In genomic region chr3:55659701-55660100, GRCh38 we compare ENCODE assay signal across 18 cellular contexts.
A peak's percentile ranks its signal among the peaks of the same experiment; 100 is the strongest.
DNase-seq lines count a peak whose midpoint lies in the region; FAIRE-seq and TF ChIP-seq lines count a peak whose summit lies in the region.
"Had no signal": no experiment of that assay in that cellular context is flagged by ENCODE, and none has a peak within 500 bp of the region (broad histone marks: within the 10 kb centered on the region; RNA-seq: fewer than 3 reads in every experiment).

No MANE protein-coding gene starts in this region.

- TF ChIP-seq EP300 in stomach (IDR thresholded peaks at IDR 0.05): no peak

- no peak overlapping the region for H2AFZ ChIP-seq in KMS-11 (ENCODE audit: low read depth)

- H3K36me3 Mint-ChIP-seq in nephron progenitor cell (ENCODE audit: low read depth): no peaks in the 10 kb centered on the region
- H3K36me3 Mint-ChIP-seq in activated naive CD4-positive, alpha-beta T cell treated with anti-CD3 and anti-CD28 coated beads for 36 hours (ENCODE audit: low read depth): no peaks in the 10 kb centered on the region
- H3K36me3 Mint-ChIP-seq: CD4-positive, alpha-beta memory T cell had no signal

- H3K4me3 ChIP-seq in KMS-11 (IDR thresholded peaks at IDR 0.05; ENCODE audit: insufficient read depth, low read depth, low read length): no peak overlapping the region
- no peak overlapping the region for H3K4me3 ChIP-seq in bronchial epithelial cell (ENCODE audit: low read depth, low read length)
- H3K4me3 ChIP-seq in stomach: no peak overlapping the region
- H3K4me3 ChIP-seq: A549 had no signal

- H3K9me3 Mint-ChIP-seq in nephron progenitor cell: peaks cover 4% of the 10 kb centered on the region
- H3K9me3 Mint-ChIP-seq in activated naive CD4-positive, alpha-beta T cell treated with anti-CD3 and anti-CD28 coated beads for 36 hours: no peaks in the 10 kb centered on the region

- no peak overlapping the region for H3K4me3 Mint-ChIP-seq in nephron progenitor cell
- no peak overlapping the region for H3K4me3 Mint-ChIP-seq in activated naive CD4-positive, alpha-beta T cell treated with anti-CD3 and anti-CD28 coated beads for 36 hours
- H3K4me3 Mint-ChIP-seq: CD4-positive, alpha-beta memory T cell had no signal

- TF ChIP-seq CTCF in KMS-11 (conservative IDR thresholded peaks at IDR 0.05; ENCODE audit: low read depth, low read length) (no peak), bronchial epithelial cell (IDR thresholded peaks at IDR 0.05; ENCODE audit: insufficient read depth, low read length, severe bottlenecking) (no peak), nephron progenitor cell (IDR thresholded peaks at IDR 0.05) (no peak), stomach (IDR thresholded peaks at IDR 0.05) (no peak)

- H3K27me3 Mint-ChIP-seq in nephron progenitor cell (ENCODE audit: low read depth, poor library complexity): no peaks in the 10 kb centered on the region
- peaks cover 3% of the 10 kb centered on the region for H3K27me3 Mint-ChIP-seq in activated naive CD4-positive, alpha-beta T cell treated with anti-CD3 and anti-CD28 coated beads for 36 hours (ENCODE audit: low read depth)

- no peak overlapping the region for H3K9ac ChIP-seq in KMS-11

- no peak for TF ChIP-seq POLR2A in stomach (IDR thresholded peaks at IDR 0.05)

- H3K36me3 ChIP-seq in KMS-11 (ENCODE audit: insufficient read depth) (no peaks in the 10 kb centered on the region), bronchial epithelial cell (ENCODE audit: control insufficient read depth, insufficient read depth, low read length) (no peaks in the 10 kb centered on the region), stomach (no peaks in the 10 kb centered on the region)

- peaks cover 69% of the 10 kb centered on the region for H3K4me1 Mint-ChIP-seq in nephron progenitor cell
- H3K4me1 Mint-ChIP-seq in activated naive CD4-positive, alpha-beta T cell treated with anti-CD3 and anti-CD28 coated beads for 36 hours (ENCODE audit: low read depth): peaks cover 2% of the 10 kb centered on the region
- H3K4me1 Mint-ChIP-seq: CD4-positive, alpha-beta memory T cell had no signal

- WGBS in stomach, 5 donors: 88 to 95% (median 89%) methylated on average over 5 of the region's 5 CpGs

- intact Hi-C loops in stomach (cut with DNase I; ENCODE audit: low total_unique reads): no loop called here
- intact Hi-C loops in activated naive CD4-positive, alpha-beta T cell treated with anti-CD3 and anti-CD28 coated beads for 36 hours (cut with micrococcal nuclease): no loop called here

- peak; percentile 13 for FAIRE-seq in bronchial epithelial cell (lab: Jason Lieb, UNC)
- FAIRE-seq: A549, H1 had no signal

- no peaks in the 10 kb centered on the region for H3K9me3 ChIP-seq in stomach
- H3K9me3 ChIP-seq: A549 had no signal

- H3K79me2 ChIP-seq in KMS-11 (ENCODE audit: insufficient read depth, low read depth): no peaks in the 10 kb centered on the region

- peak overlapping the region; percentile 57; the same call in 1 of the 2 replicates for H3K4me2 ChIP-seq in KMS-11
- H3K4me2 ChIP-seq: A549 had no signal

- H3K27ac ChIP-seq in KMS-11: peak overlapping the region; percentile 91; the same call in 1 of the 2 replicates
- H3K27ac ChIP-seq in caudate nucleus (ENCODE audit: low read depth, low read length): no peak overlapping the region
- no peak overlapping the region for H3K27ac ChIP-seq in stomach
- H3K27ac ChIP-seq: A549 had no signal

- CTCF ChIA-PET in activated naive CD4-positive, alpha-beta T cell treated with anti-CD3 and anti-CD28 coated beads for 36 hours (lab: Charles Lee): no interaction called here

- no peaks in the 10 kb centered on the region for H3K27me3 ChIP-seq in KMS-11 (ENCODE audit: insufficient read depth, low read depth)
- no peaks in the 10 kb centered on the region for H3K27me3 ChIP-seq in bronchial epithelial cell (ENCODE audit: control insufficient read depth, insufficient read depth, low read length)
- H3K27me3 ChIP-seq in stomach: no peaks in the 10 kb centered on the region

- no peak for DNase-seq in bronchial epithelial cell (ENCODE audit: low read depth)
- no peak for DNase-seq in nephron progenitor cell
- no peak for DNase-seq in caudate nucleus (lab: John Stamatoyannopoulos, UW)
- DNase-seq in NCI-H748 (lab: John Stamatoyannopoulos, UW; ENCODE audit: unreplicated experiment): no peak
- DNase-seq in stomach: no peak
- DNase-seq in activated naive CD4-positive, alpha-beta T cell treated with anti-CD3 and anti-CD28 coated beads for 36 hours: no peak
- DNase-seq: 8988T; ACHN; C1 segment of cervical spinal cord; Calu3; CD4-positive, alpha-beta memory T cell; COR-L47; DMS53; DMS79 treated with DMSO at 0.1 percent for 48 hours; HCEC 1CT had no signal

- H3K4me1 ChIP-seq in KMS-11 (ENCODE audit: low read depth, poor library complexity, severe bottlenecking): peaks cover 77% of the 10 kb centered on the region
- H3K4me1 ChIP-seq in stomach: peaks cover 0 to 3% (median 0%) of the 10 kb centered on the region in 4 donors
- H3K4me1 ChIP-seq: A549 had no signal

- H4K20me1 ChIP-seq in KMS-11 (ENCODE audit: insufficient read depth): no peaks in the 10 kb centered on the region

- H3K27ac Mint-ChIP-seq in nephron progenitor cell: peak overlapping the region; percentile 39
- no peak overlapping the region for H3K27ac Mint-ChIP-seq in activated naive CD4-positive, alpha-beta T cell treated with anti-CD3 and anti-CD28 coated beads for 36 hours
- H3K27ac Mint-ChIP-seq: CD4-positive, alpha-beta memory T cell had no signal
